In the genomic region with DNA sequence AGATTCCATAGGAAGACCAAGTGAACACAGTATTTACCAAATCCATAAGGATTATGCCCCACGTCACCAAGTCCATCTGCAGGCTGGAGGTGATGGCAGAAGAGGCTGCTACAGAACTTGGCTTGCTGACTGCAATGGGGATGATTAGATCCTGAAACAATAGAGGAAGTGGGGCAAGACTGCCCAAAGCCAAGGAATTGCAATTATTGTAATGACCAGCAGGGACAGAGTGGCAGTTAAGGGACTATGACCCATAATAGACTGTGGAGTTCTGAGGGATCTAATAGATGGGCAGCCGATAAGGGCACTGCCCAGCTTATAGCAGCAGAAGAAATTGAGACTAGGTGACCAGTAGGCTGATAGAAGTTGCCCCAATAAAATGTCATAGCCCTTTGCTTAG, we compare ENCODE assay signal across 17 cellular contexts.
A peak's percentile ranks its signal among the peaks of the same experiment; 100 is the strongest.
DNase-seq lines count a peak whose midpoint lies in the region; ATAC-seq, FAIRE-seq and TF ChIP-seq lines count a peak whose summit lies in the region.
"Had no signal": no experiment of that assay in that cellular context is flagged by ENCODE, and none has a peak within 500 bp of the region (broad histone marks: within the 10 kb centered on the region; RNA-seq: fewer than 3 reads in every experiment).

No MANE protein-coding gene starts in this region.

- no peaks in the 10 kb centered on the region for H3K9me2 ChIP-seq in GM23248 (ENCODE audit: insufficient read depth)

- peaks cover 4% of the 10 kb centered on the region for H3K27me3 Mint-ChIP-seq in endothelial cell (ENCODE audit: unreplicated experiment)

- no peak overlapping the region for H3K9ac ChIP-seq in GM23248
- no peak overlapping the region for H3K9ac ChIP-seq in OCI-LY3 (ENCODE audit: low read length)

- H3K27me3 ChIP-seq in GM23248 (replicated peaks; ENCODE audit: insufficient read depth) (no peaks in the 10 kb centered on the region), OCI-LY3 (ENCODE audit: low read depth, low read length) (no peaks in the 10 kb centered on the region)
- H3K27me3 ChIP-seq: testis had no signal

- 22% methylated on average over 2 of the region's 2 CpGs for WGBS in A549 (ENCODE audit: missing lambda C conversion rate)
- WGBS in GM23248 (ENCODE audit: low coverage in 1 of 2, low lambda C conversion rate in 2 of 2, missing lambda C conversion rate in 2 of 2), 2 experiments: 34 to 35% methylated on average over 2 of the region's 2 CpGs

- no peaks in the 10 kb centered on the region for H4K20me1 ChIP-seq in GM23248 (ENCODE audit: insufficient read depth)
- no peaks in the 10 kb centered on the region for H4K20me1 ChIP-seq in OCI-LY3 (ENCODE audit: insufficient read depth, low read length)

- TF ChIP-seq POLR2A in A549 (IDR thresholded peaks at IDR 0.05; ENCODE audit: low read length): no peak

- no peak for TF ChIP-seq CTCF in A549 (IDR thresholded peaks at IDR 0.05)
- TF ChIP-seq CTCF in OCI-LY3 (IDR thresholded peaks at IDR 0.05; ENCODE audit: low read depth, low read length): 0 out of 2 replicates have a peak, but pooled peaks have one; percentile 4
- peak; percentile 17 for TF ChIP-seq CTCF in endothelial cell (IDR thresholded peaks at IDR 0.05; ENCODE audit: unreplicated experiment)

- no peak overlapping the region for H3K4me3 ChIP-seq in A549
- H3K4me3 ChIP-seq in GM23248: no peak overlapping the region
- H3K4me3 ChIP-seq in OCI-LY3 (ENCODE audit: low read length): no peak overlapping the region
- H3K4me3 ChIP-seq: testis had no signal

- H3F3A ChIP-seq in GM23248 (ENCODE audit: insufficient read depth): no peaks in the 10 kb centered on the region

- H3K9me3 ChIP-seq in A549: no peaks in the 10 kb centered on the region
- no peaks in the 10 kb centered on the region for H3K9me3 ChIP-seq in GM23248 (ENCODE audit: low read depth)
- no peaks in the 10 kb centered on the region for H3K9me3 ChIP-seq in OCI-LY3 (ENCODE audit: insufficient read depth, low read length)
- H3K9me3 ChIP-seq: testis had no signal

- no peak overlapping the region for H3K27ac ChIP-seq in A549
- H3K27ac ChIP-seq in GM23248: no peak overlapping the region
- no peak overlapping the region for H3K27ac ChIP-seq in OCI-LY3 (ENCODE audit: low read length)
- H3K27ac ChIP-seq: testis had no signal

- DNase-seq in A549 (ENCODE audit: low read depth in 1 of 2, low spot score in 1 of 2) (peak in 1 of 2 experiments; percentile 5), GM23248 (peak; percentile 4), endothelial cell (ENCODE audit: low spot score) (no peak), superior temporal gyrus (ENCODE audit: extremely low spot score) (no peak)
- DNase-seq: activated B cell treated with CpG ODN at 0.5 μM for 24 hours, kidney, NCI-H1930, posterior cingulate gyrus, SHP77 treated with DMSO at 0.1 percent for 48 hours, testis had no signal

- in situ Hi-C loops in GM23248 (cut with MboI): no loop called here

- H3K4me2 ChIP-seq in A549 (no peak overlapping the region), GM23248 (ENCODE audit: unreplicated experiment) (no peak overlapping the region), OCI-LY3 (ENCODE audit: low read length) (no peak overlapping the region)

- no peak overlapping the region for H3K4me3 Mint-ChIP-seq in endothelial cell (ENCODE audit: unreplicated experiment)
- H3K4me3 Mint-ChIP-seq: activated B cell treated with CpG ODN at 0.5 μM for 24 hours; central memory CD8-positive, alpha-beta T cell had no signal

- H3K36me3 ChIP-seq in GM23248 (ENCODE audit: low read depth) (no peaks in the 10 kb centered on the region), OCI-LY3 (replicated peaks; ENCODE audit: low read depth, low read length) (no peaks in the 10 kb centered on the region)

- POLR2A ChIA-PET in A549 (lab: Yijun Ruan, JAX): no interaction called here

- no peaks in the 10 kb centered on the region for H3K4me1 Mint-ChIP-seq in endothelial cell (ENCODE audit: unreplicated experiment)
- H3K4me1 Mint-ChIP-seq: activated B cell treated with CpG ODN at 0.5 μM for 24 hours; central memory CD8-positive, alpha-beta T cell had no signal

- FAIRE-seq in A549 (lab: Jason Lieb, UNC): no peak
- FAIRE-seq: GM12892, GM19239, kidney had no signal

- no peaks in the 10 kb centered on the region for H3K4me1 ChIP-seq in A549
- H3K4me1 ChIP-seq in GM23248 (ENCODE audit: insufficient read depth): no peaks in the 10 kb centered on the region
- H3K4me1 ChIP-seq in OCI-LY3 (ENCODE audit: low read length): no peaks in the 10 kb centered on the region
- H3K4me1 ChIP-seq: testis had no signal

- H3K9me3 Mint-ChIP-seq in endothelial cell (ENCODE audit: unreplicated experiment): no peaks in the 10 kb centered on the region
- H3K9me3 Mint-ChIP-seq: activated B cell treated with CpG ODN at 0.5 μM for 24 hours; central memory CD8-positive, alpha-beta T cell had no signal

- no peak for TF ChIP-seq RAD21 in A549 (conservative IDR thresholded peaks at IDR 0.05 in 1 of 2, IDR thresholded peaks at IDR 0.05 in 1 of 2)

- H2AFZ ChIP-seq in GM23248 (no peak overlapping the region), OCI-LY3 (ENCODE audit: low read depth, low read length) (no peak overlapping the region)

- H3K79me2 ChIP-seq in GM23248 (ENCODE audit: insufficient read depth): no peaks in the 10 kb centered on the region
- no peaks in the 10 kb centered on the region for H3K79me2 ChIP-seq in OCI-LY3 (ENCODE audit: low read length)

- TF ChIP-seq EP300 in A549 (IDR thresholded peaks at IDR 0.05): no peak

- no peak overlapping the region for H3K27ac Mint-ChIP-seq in endothelial cell (ENCODE audit: unreplicated experiment)
- H3K27ac Mint-ChIP-seq: activated B cell treated with CpG ODN at 0.5 μM for 24 hours had no signal

- peak; percentile 41 to 76; a peak in 4 of 6 replicates for ATAC-seq in A549
- no peak for ATAC-seq in GM18517 (IDR thresholded peaks at IDR 0.05; ENCODE audit: unreplicated experiment)
- no peak for ATAC-seq in HG03342 (IDR thresholded peaks at IDR 0.05; ENCODE audit: unreplicated experiment)
- no peak for ATAC-seq in HG03354 (IDR thresholded peaks at IDR 0.05; ENCODE audit: poor library complexity, severe bottlenecking, unreplicated experiment)

- no peaks in the 10 kb centered on the region for H3K36me3 Mint-ChIP-seq in endothelial cell (ENCODE audit: low read depth, unreplicated experiment)

- CTCF ChIA-PET in A549 (lab: Yijun Ruan, JAX): no interaction called here

TF ChIP-seq in A549, 52 proteins besides CTCF, POLR2A, EP300 and RAD21:
- TF ChIP-seq ESRRA (IDR thresholded peaks at IDR 0.05; ENCODE audit: borderline replicate concordance, low read length) (no peak), HES2 (IDR thresholded peaks at IDR 0.05) (no peak), BHLHE40 (IDR thresholded peaks at IDR 0.05; ENCODE audit: low read depth, low read length) (no peak), TP53 (CRISPR knock-in tag; IDR thresholded peaks at IDR 0.05) (no peak), NR3C1 (IDR thresholded peaks at IDR 0.05) (no peak)

Comparison
In these comparisons a context has a peak if more than half of its experiments do, and no peak if none do; other contexts are left out.
1. ATAC-seq: peak in A549 (2 of 2); none in GM18517 (single experiment), HG03342 (single experiment) and HG03354 (single experiment).